Comparison of ENCODE assay signal across 1 cellular context in genomic region chr3:33067484-33067883, GRCh38.
TF ChIP-seq lines count a peak whose summit lies in the region.

No MANE protein-coding gene starts in this region.

TF ChIP-seq in K562, 482 proteins besides CTCF, POLR2A, EP300 and RAD21 (continued from another document and continues in another):
- TF ChIP-seq ZNF785 (CRISPR knock-in tag; IDR thresholded peaks at IDR 0.05), result no peak
- TF ChIP-seq ZNF197 (CRISPR knock-in tag; IDR thresholded peaks at IDR 0.05; ENCODE audit: low read depth), result no peak
- no peak for TF ChIP-seq HINFP (tag; conservative IDR thresholded peaks at IDR 0.05; ENCODE audit: low read depth)
- no peak for TF ChIP-seq NFIC (IDR thresholded peaks at IDR 0.05)
- TF ChIP-seq TAL1 (IDR thresholded peaks at IDR 0.05), result peak; percentile 44
- TF ChIP-seq RBM15 (IDR thresholded peaks at IDR 0.05; ENCODE audit: insufficient read depth, low read length), result no peak
- no peak for TF ChIP-seq ZNF655 (CRISPR knock-in tag; IDR thresholded peaks at IDR 0.05)
- TF ChIP-seq CGGBP1 (CRISPR knock-in tag; IDR thresholded peaks at IDR 0.05), result no peak
- no peak for TF ChIP-seq PREB (CRISPR knock-in tag; IDR thresholded peaks at IDR 0.05)
- TF ChIP-seq ZBTB33 (CRISPR knock-in tag; IDR thresholded peaks at IDR 0.05), result no peak
- TF ChIP-seq HBP1 (CRISPR knock-in tag; IDR thresholded peaks at IDR 0.05), result no peak
- no peak for TF ChIP-seq HLTF (IDR thresholded peaks at IDR 0.05)
- TF ChIP-seq RAD51 (IDR thresholded peaks at IDR 0.05; ENCODE audit: borderline replicate concordance, low read depth), result no peak
- no peak for TF ChIP-seq TFE3 (CRISPR knock-in tag; IDR thresholded peaks at IDR 0.05)
- no peak for TF ChIP-seq ZNF398 (CRISPR knock-in tag; IDR thresholded peaks at IDR 0.05)
- TF ChIP-seq ZBTB9 (CRISPR knock-in tag; IDR thresholded peaks at IDR 0.05), result no peak
- TF ChIP-seq ZNF274 (IDR thresholded peaks at IDR 0.05; ENCODE audit: borderline replicate concordance, low read depth, low read length), result no peak
- TF ChIP-seq ZNF277 (CRISPR knock-in tag; IDR thresholded peaks at IDR 0.05; ENCODE audit: borderline replicate concordance), result no peak
- no peak for TF ChIP-seq ZNF699 (CRISPR knock-in tag; IDR thresholded peaks at IDR 0.05; ENCODE audit: insufficient replicate concordance)
- no peak for TF ChIP-seq KLF1 (tag; IDR thresholded peaks at IDR 0.05)
- TF ChIP-seq NFRKB (IDR thresholded peaks at IDR 0.05; ENCODE audit: low read depth), result no peak
- peak in 1 of 2 experiments; percentile 52; a peak in 2 of 4 replicates for TF ChIP-seq MNT (conservative IDR thresholded peaks at IDR 0.05)
- TF ChIP-seq HDGF (IDR thresholded peaks at IDR 0.05), result no peak
- TF ChIP-seq TAF7 (tag; IDR thresholded peaks at IDR 0.05), result no peak
- no peak for TF ChIP-seq VEZF1 (CRISPR knock-in tag; IDR thresholded peaks at IDR 0.05)
- no peak for TF ChIP-seq POLR2B (IDR thresholded peaks at IDR 0.05; ENCODE audit: low read depth, partially characterized antibody)
- TF ChIP-seq FOXJ2 (tag; IDR thresholded peaks at IDR 0.05), result no peak
- TF ChIP-seq MTA2 (IDR thresholded peaks at IDR 0.05; ENCODE audit: low read depth), result no peak
- peak; percentile 82 for TF ChIP-seq ATF7 (IDR thresholded peaks at IDR 0.05)
- TF ChIP-seq SAFB (IDR thresholded peaks at IDR 0.05; ENCODE audit: borderline replicate concordance, low read depth, low read length), result no peak
- no peak for TF ChIP-seq ZNF584 (CRISPR knock-in tag; IDR thresholded peaks at IDR 0.05; ENCODE audit: low read depth)
- TF ChIP-seq IFI16 (CRISPR knock-in tag; IDR thresholded peaks at IDR 0.05), result no peak
- no peak; the same call in 1 of the 2 replicates for TF ChIP-seq CUX1 (CRISPR knock-in tag; IDR thresholded peaks at IDR 0.05)
- TF ChIP-seq ARNT (IDR thresholded peaks at IDR 0.05), result no peak
